2 cellular contexts compared by ENCODE assay signal in the genomic region with DNA sequence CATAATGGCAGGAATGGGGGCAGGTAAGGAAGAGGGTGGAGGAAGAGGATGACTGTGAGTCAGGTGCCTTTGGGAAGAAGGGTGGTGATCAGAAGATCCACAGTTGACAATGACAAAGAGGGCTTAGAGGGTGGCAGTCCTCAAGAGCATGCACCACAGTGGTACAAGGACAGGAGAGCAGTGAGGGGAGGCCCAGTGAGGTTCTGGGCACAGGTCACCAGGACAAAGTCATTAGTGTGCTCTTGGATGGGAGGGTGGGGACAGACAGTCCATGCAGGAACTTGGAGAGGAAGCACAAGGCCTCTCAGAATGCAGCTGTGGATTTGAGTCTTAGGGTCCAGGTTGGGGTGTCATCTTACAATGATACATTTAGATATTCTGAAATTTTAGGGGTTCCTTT.
TF ChIP-seq lines count a peak whose summit lies in the region.

No MANE protein-coding gene starts in this region.

TF ChIP-seq in GM23338, 12 proteins besides CTCF, POLR2A, EP300 and RAD21 (continues in another document):
- TF ChIP-seq EZH2phosphoT487 (IDR thresholded peaks at IDR 0.05; ENCODE audit: unreplicated experiment) = no peak
- TF ChIP-seq JUNB (IDR thresholded peaks at IDR 0.05; ENCODE audit: unreplicated experiment) = no peak
- TF ChIP-seq, protein P1, sequence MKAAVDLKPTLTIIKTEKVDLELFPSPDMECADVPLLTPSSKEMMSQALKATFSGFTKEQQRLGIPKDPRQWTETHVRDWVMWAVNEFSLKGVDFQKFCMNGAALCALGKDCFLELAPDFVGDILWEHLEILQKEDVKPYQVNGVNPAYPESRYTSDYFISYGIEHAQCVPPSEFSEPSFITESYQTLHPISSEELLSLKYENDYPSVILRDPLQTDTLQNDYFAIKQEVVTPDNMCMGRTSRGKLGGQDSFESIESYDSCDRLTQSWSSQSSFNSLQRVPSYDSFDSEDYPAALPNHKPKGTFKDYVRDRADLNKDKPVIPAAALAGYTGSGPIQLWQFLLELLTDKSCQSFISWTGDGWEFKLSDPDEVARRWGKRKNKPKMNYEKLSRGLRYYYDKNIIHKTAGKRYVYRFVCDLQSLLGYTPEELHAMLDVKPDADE (IDR thresholded peaks at IDR 0.05) = no peak
- TF ChIP-seq, protein P2, sequence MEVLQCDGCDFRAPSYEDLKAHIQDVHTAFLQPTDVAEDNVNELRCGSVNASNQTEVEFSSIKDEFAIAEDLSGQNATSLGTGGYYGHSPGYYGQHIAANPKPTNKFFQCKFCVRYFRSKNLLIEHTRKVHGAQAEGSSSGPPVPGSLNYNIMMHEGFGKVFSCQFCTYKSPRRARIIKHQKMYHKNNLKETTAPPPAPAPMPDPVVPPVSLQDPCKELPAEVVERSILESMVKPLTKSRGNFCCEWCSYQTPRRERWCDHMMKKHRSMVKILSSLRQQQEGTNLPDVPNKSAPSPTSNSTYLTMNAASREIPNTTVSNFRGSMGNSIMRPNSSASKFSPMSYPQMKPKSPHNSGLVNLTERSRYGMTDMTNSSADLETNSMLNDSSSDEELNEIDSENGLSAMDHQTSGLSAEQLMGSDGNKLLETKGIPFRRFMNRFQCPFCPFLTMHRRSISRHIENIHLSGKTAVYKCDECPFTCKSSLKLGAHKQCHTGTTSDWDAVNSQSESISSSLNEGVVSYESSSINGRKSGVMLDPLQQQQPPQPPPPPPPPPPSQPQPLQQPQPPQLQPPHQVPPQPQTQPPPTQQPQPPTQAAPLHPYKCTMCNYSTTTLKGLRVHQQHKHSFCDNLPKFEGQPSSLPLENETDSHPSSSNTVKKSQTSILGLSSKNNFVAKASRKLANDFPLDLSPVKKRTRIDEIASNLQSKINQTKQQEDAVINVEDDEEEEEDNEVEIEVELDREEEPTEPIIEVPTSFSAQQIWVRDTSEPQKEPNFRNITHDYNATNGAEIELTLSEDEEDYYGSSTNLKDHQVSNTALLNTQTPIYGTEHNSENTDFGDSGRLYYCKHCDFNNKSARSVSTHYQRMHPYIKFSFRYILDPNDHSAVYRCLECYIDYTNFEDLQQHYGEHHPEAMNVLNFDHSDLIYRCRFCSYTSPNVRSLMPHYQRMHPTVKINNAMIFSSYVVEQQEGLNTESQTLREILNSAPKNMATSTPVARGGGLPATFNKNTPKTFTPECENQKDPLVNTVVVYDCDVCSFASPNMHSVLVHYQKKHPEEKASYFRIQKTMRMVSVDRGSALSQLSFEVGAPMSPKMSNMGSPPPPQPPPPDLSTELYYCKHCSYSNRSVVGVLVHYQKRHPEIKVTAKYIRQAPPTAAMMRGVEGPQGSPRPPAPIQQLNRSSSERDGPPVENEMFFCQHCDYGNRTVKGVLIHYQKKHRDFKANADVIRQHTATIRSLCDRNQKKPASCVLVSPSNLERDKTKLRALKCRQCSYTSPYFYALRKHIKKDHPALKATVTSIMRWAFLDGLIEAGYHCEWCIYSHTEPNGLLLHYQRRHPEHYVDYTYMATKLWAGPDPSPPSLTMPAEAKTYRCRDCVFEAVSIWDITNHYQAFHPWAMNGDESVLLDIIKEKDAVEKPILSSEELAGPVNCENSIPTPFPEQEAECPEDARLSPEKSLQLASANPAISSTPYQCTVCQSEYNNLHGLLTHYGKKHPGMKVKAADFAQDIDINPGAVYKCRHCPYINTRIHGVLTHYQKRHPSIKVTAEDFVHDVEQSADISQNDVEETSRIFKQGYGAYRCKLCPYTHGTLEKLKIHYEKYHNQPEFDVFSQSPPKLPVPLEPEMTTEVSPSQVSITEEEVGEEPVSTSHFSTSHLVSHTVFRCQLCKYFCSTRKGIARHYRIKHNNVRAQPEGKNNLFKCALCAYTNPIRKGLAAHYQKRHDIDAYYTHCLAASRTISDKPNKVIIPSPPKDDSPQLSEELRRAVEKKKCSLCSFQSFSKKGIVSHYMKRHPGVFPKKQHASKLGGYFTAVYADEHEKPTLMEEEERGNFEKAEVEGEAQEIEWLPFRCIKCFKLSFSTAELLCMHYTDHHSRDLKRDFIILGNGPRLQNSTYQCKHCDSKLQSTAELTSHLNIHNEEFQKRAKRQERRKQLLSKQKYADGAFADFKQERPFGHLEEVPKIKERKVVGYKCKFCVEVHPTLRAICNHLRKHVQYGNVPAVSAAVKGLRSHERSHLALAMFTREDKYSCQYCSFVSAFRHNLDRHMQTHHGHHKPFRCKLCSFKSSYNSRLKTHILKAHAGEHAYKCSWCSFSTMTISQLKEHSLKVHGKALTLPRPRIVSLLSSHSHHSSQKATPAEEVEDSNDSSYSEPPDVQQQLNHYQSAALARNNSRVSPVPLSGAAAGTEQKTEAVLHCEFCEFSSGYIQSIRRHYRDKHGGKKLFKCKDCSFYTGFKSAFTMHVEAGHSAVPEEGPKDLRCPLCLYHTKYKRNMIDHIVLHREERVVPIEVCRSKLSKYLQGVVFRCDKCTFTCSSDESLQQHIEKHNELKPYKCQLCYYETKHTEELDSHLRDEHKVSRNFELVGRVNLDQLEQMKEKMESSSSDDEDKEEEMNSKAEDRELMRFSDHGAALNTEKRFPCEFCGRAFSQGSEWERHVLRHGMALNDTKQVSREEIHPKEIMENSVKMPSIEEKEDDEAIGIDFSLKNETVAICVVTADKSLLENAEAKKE (CRISPR knock-in tag; IDR thresholded peaks at IDR 0.05) = no peak
- no peak for TF ChIP-seq NANOG (IDR thresholded peaks at IDR 0.05; ENCODE audit: borderline replicate concordance)
- no peak for TF ChIP-seq CREB1 (CRISPR knock-in tag; IDR thresholded peaks at IDR 0.05; ENCODE audit: low read depth)
- TF ChIP-seq, protein P3, sequence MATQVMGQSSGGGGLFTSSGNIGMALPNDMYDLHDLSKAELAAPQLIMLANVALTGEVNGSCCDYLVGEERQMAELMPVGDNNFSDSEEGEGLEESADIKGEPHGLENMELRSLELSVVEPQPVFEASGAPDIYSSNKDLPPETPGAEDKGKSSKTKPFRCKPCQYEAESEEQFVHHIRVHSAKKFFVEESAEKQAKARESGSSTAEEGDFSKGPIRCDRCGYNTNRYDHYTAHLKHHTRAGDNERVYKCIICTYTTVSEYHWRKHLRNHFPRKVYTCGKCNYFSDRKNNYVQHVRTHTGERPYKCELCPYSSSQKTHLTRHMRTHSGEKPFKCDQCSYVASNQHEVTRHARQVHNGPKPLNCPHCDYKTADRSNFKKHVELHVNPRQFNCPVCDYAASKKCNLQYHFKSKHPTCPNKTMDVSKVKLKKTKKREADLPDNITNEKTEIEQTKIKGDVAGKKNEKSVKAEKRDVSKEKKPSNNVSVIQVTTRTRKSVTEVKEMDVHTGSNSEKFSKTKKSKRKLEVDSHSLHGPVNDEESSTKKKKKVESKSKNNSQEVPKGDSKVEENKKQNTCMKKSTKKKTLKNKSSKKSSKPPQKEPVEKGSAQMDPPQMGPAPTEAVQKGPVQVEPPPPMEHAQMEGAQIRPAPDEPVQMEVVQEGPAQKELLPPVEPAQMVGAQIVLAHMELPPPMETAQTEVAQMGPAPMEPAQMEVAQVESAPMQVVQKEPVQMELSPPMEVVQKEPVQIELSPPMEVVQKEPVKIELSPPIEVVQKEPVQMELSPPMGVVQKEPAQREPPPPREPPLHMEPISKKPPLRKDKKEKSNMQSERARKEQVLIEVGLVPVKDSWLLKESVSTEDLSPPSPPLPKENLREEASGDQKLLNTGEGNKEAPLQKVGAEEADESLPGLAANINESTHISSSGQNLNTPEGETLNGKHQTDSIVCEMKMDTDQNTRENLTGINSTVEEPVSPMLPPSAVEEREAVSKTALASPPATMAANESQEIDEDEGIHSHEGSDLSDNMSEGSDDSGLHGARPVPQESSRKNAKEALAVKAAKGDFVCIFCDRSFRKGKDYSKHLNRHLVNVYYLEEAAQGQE (IDR thresholded peaks at IDR 0.05; ENCODE audit: unreplicated experiment) = no peak
- no peak for TF ChIP-seq ZNF114 (CRISPR knock-in tag; IDR thresholded peaks at IDR 0.05)
- TF ChIP-seq POLR2AphosphoS5 (IDR thresholded peaks at IDR 0.05; ENCODE audit: low read depth) = no peak
- TF ChIP-seq ZNF331 (CRISPR knock-in tag; IDR thresholded peaks at IDR 0.05; ENCODE audit: low read depth) = no peak

TF ChIP-seq in H1, 55 proteins besides CTCF, POLR2A, EP300 and RAD21:
- no peak for TF ChIP-seq CBX8 (IDR thresholded peaks at IDR 0.05; ENCODE audit: borderline replicate concordance, low read depth, low read length)
- TF ChIP-seq MAFK (IDR thresholded peaks at IDR 0.05; ENCODE audit: low read depth, low read length) = no peak
- TF ChIP-seq TCF12 (IDR thresholded peaks at IDR 0.05; ENCODE audit: low read depth, low read length) = no peak
- TF ChIP-seq BACH1 (IDR thresholded peaks at IDR 0.05; ENCODE audit: low read length) = no peak
- TF ChIP-seq HDAC6 (IDR thresholded peaks at IDR 0.05; ENCODE audit: low read depth, low read length) = no peak
- TF ChIP-seq SRF (IDR thresholded peaks at IDR 0.05; ENCODE audit: low read depth, low read length) = no peak
- no peak for TF ChIP-seq RBBP5 (IDR thresholded peaks at IDR 0.05; ENCODE audit: borderline replicate concordance, low read depth, low read length)
- no peak for TF ChIP-seq KDM5A (IDR thresholded peaks at IDR 0.05; ENCODE audit: low read length)
- TF ChIP-seq, protein P4, sequence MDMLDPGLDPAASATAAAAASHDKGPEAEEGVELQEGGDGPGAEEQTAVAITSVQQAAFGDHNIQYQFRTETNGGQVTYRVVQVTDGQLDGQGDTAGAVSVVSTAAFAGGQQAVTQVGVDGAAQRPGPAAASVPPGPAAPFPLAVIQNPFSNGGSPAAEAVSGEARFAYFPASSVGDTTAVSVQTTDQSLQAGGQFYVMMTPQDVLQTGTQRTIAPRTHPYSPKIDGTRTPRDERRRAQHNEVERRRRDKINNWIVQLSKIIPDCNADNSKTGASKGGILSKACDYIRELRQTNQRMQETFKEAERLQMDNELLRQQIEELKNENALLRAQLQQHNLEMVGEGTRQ (IDR thresholded peaks at IDR 0.05; ENCODE audit: low read length) = no peak
- TF ChIP-seq ZNF274 (IDR thresholded peaks at IDR 0.05; ENCODE audit: borderline replicate concordance, extremely low read depth, low read length) = no peak
- no peak for TF ChIP-seq TAF1 (IDR thresholded peaks at IDR 0.05; ENCODE audit: low read depth, low read length)
- no peak for TF ChIP-seq KDM4A (IDR thresholded peaks at IDR 0.05; ENCODE audit: low read depth, low read length, severe bottlenecking)
